23 cellular contexts compared by ENCODE assay signal in the genomic region with DNA sequence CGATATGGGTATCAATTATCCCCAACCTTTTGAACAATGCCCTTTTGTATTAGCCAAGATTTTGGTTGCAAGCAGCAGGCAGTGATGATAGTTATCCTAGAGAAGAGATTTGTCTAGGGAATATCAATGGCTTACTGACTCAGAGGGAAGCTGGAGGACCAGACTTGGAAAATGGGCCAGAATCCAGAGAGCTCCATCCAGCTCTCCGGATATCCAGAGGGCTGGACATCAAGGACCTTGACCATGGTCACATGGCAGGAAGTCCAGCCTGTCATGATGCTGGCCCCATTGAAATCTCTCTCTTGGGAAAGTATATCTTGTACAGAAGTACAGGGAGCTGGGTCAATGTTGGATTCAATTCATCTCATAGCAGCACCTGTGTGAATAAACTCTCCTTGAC.
"Had no signal": no experiment of that assay in that cellular context is flagged by ENCODE, and none has a peak within 500 bp of the region (broad histone marks: within the 10 kb centered on the region; RNA-seq: fewer than 3 reads in every experiment).

No MANE protein-coding gene starts in this region.

- H3K4me1 ChIP-seq: body of pancreas, colonic mucosa, right lobe of liver, stomach had no signal

- H3K27ac ChIP-seq: body of pancreas, colonic mucosa, right lobe of liver, SJSA1, stomach had no signal

- H3K9me3 ChIP-seq: body of pancreas, colonic mucosa, right lobe of liver, SJSA1 had no signal

- H3K36me3 ChIP-seq: colonic mucosa, right lobe of liver, SJSA1, stomach, tibial nerve had no signal

- H3K27me3 ChIP-seq: body of pancreas, colonic mucosa, right lobe of liver, SJSA1, stomach, tibial nerve had no signal

- DNase-seq: activated B cell treated with CpG ODN at 0.5 μM for 24 hours; activated CD8-positive, alpha-beta memory T cell treated with anti-CD3 and anti-CD28 coated beads, Interleukin-2, amount 10 ng/mL, durations not matched to agents 7 days and 5 days; activated CD8-positive, alpha-beta T cell treated with anti-CD3 and anti-CD28 coated beads, Interleukin-2, amount 10 ng/mL, durations not matched to agents 7 days and 5 days; activated naive CD4-positive, alpha-beta T cell treated with Interleukin-2 at 50 U/mL for 16 hours; activated T-cell treated with anti-CD3 and anti-CD28 coated beads for 4 hours; activated T-cell treated with anti-CD3 and anti-CD28 coated beads, Interleukin-2, amount 50 U/mL, for 72 hours; anterior cingulate cortex; body of pancreas; cerebellar nuclear complex; colonic mucosa; effector memory CD4-positive, alpha-beta T cell; head of caudate nucleus; mammary epithelial cell; naive B cell; nucleus accumbens; right lobe of liver; small intestine; stimulated activated CD4-positive, alpha-beta T cell treated with anti-CD3 and anti-CD28 coated beads, Interleukin-1b, Interleukin-23, amount 100 ng/mL, for 48 hours; stimulated activated naive B cell treated with anti-CD40 and anti-IgM and Interleukin-4, amounts not matched to agents 10 μg/mL and 1 μg/mL and 100 μg/mL, for 72 hours; stomach; T-helper 1 cell had no signal

- ATAC-seq: activated CD8-positive, alpha-beta memory T cell treated with anti-CD3 and anti-CD28 coated beads, Interleukin-2, amount 10 ng/mL, durations not matched to agents 7 days and 5 days; activated CD8-positive, alpha-beta T cell treated with anti-CD3 and anti-CD28 coated beads, Interleukin-2, amount 10 ng/mL, durations not matched to agents 7 days and 5 days; activated T-cell treated with anti-CD3 and anti-CD28 coated beads, Interleukin-2, amount 50 U/mL, for 72 hours; body of pancreas; right lobe of liver; stimulated activated naive B cell treated with anti-CD40 and anti-IgM and Interleukin-4, amounts not matched to agents 10 μg/mL and 1 μg/mL and 100 μg/mL, for 72 hours had no signal

- H3K4me3 ChIP-seq: body of pancreas, colonic mucosa, right lobe of liver, SJSA1, stomach, tibial nerve had no signal
